ENCODE assay signal across 8 cellular contexts in the genomic region with DNA sequence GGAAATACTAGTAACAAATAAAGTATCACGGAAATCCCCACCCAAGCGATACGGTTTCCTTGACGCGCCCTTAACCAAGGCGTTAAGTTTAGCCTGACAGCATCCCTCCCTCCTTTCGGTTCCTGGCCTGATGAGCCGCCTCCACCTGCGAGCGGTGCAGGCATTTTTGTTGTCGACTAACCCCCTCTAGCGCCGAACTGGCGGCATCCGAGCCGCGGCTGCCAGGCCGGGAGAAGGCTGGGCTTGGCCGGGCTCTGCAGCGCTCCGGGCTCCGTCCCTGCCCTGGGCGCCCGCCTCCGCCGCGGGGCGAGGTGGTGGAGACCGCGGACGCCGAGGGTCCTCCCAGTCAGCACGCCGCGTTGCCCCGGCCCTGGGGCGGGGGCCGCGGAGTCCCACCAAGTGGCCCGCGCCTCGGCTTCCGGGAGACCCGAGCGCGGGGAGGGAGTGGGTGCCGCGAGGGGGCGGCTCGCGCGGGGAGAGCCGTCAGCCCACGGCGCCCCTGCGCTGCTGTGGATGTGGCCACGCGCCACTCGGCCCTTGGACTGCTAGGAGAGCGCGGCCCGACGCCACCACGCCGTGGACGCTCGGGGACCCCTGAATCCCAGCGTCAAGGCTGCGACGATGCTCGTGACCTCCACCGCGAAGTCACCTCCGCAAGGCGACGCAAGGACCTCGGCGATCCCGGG.
DNase-seq lines count a peak whose midpoint lies in the region; ATAC-seq and TF ChIP-seq lines count a peak whose summit lies in the region.

No MANE protein-coding gene starts in this region.

- H3K4me3 ChIP-seq in choroid plexus epithelial cell (ENCODE audit: low read depth, low read length): peak overlapping the region; percentile 46

- peak; percentile 87 for DNase-seq in GM10248 (ENCODE audit: extremely low spot score)
- DNase-seq in KG1 (lab: John Stamatoyannopoulos, UW): peak; percentile 20
- DNase-seq in choroid plexus epithelial cell (ENCODE audit: low read depth): peak; percentile 68
- DNase-seq in kidney tubule cell (ENCODE audit: low spot score): peak; percentile 81
- DNase-seq in stimulated activated CD4-positive, alpha-beta T cell treated with anti-CD3 and anti-CD28 coated beads, Interleukin-1b, Interleukin-23, amount 100 ng/mL, for 4 hours (ENCODE audit: low read depth in 2 of 2): peak; percentile 7 to 32
- DNase-seq in AML-193 (lab: John Stamatoyannopoulos, UW): no peak

- CTCF ChIA-PET in GM10248 (lab: Yijun Ruan, JAX): no interaction called here

- POLR2A ChIA-PET in GM10248 (lab: Yijun Ruan, JAX): no interaction called here

- ATAC-seq in GM21825 (IDR thresholded peaks at IDR 0.05; ENCODE audit: unreplicated experiment) (peak; percentile 99), SK-N-SH treated with all-trans-retinoic acid at 6 μM for 48 hours (peak; percentile 97)

- TF ChIP-seq CTCF in GM10248 (IDR thresholded peaks at IDR 0.05; ENCODE audit: control extremely low read depth, extremely low read depth, low read depth, missing control alignments): peak; percentile 83
- TF ChIP-seq CTCF in choroid plexus epithelial cell (conservative IDR thresholded peaks at IDR 0.05; ENCODE audit: low read depth, low read length): peak; percentile 72

TF ChIP-seq in SK-N-SH treated with all-trans-retinoic acid at 6 μM for 48 hours, 23 proteins besides CTCF, POLR2A, EP300 and RAD21:
- TF ChIP-seq ISL1 (CRISPR knock-in tag; IDR thresholded peaks at IDR 0.05) (no peak), ZC3H10 (CRISPR knock-in tag; IDR thresholded peaks at IDR 0.05) (no peak), ZNF70 (CRISPR knock-in tag; IDR thresholded peaks at IDR 0.05) (no peak), BACH2 (CRISPR knock-in tag; IDR thresholded peaks at IDR 0.05; ENCODE audit: borderline replicate concordance) (no peak), RARB (CRISPR knock-in tag; IDR thresholded peaks at IDR 0.05) (no peak), ZNF565 (CRISPR knock-in tag; conservative IDR thresholded peaks at IDR 0.05; ENCODE audit: low read depth) (no peak)
- TF ChIP-seq, protein P1, sequence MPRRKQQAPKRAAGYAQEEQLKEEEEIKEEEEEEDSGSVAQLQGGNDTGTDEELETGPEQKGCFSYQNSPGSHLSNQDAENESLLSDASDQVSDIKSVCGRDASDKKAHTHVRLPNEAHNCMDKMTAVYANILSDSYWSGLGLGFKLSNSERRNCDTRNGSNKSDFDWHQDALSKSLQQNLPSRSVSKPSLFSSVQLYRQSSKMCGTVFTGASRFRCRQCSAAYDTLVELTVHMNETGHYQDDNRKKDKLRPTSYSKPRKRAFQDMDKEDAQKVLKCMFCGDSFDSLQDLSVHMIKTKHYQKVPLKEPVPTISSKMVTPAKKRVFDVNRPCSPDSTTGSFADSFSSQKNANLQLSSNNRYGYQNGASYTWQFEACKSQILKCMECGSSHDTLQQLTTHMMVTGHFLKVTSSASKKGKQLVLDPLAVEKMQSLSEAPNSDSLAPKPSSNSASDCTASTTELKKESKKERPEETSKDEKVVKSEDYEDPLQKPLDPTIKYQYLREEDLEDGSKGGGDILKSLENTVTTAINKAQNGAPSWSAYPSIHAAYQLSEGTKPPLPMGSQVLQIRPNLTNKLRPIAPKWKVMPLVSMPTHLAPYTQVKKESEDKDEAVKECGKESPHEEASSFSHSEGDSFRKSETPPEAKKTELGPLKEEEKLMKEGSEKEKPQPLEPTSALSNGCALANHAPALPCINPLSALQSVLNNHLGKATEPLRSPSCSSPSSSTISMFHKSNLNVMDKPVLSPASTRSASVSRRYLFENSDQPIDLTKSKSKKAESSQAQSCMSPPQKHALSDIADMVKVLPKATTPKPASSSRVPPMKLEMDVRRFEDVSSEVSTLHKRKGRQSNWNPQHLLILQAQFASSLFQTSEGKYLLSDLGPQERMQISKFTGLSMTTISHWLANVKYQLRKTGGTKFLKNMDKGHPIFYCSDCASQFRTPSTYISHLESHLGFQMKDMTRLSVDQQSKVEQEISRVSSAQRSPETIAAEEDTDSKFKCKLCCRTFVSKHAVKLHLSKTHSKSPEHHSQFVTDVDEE (CRISPR knock-in tag; IDR thresholded peaks at IDR 0.05): no peak

Comparison
In these comparisons a context has a peak if more than half of its experiments do, and no peak if none do; other contexts are left out.
1. DNase-seq: peak in GM10248 (single experiment), KG1 (single experiment), choroid plexus epithelial cell (single experiment), kidney tubule cell (single experiment) and stimulated activated CD4-positive, alpha-beta T cell treated with anti-CD3 and anti-CD28 coated beads, Interleukin-1b, Interleukin-23, amount 100 ng/mL, for 4 hours (2 of 2); none in AML-193 (0 of 2).